1 cellular context compared by ENCODE assay signal in the genomic region with DNA sequence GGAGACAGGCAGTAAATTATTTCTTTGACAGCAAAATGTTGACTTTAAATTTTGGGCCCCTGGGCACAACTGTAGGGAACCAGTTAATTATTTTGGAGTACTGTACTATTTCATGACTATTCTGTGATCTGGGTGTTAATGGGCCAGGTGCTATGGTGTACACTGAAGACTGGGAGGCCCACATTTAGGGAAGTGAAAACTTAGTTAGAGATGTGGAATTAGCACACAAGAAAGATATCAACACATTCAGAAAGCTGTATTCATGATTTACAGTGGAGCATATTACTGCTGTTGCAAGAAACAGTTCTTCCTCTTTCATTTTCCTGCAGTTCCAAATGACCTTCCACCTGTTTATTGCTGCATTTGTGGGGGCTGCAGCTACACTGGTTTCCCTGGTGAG.
TF ChIP-seq lines count a peak whose summit lies in the region.

No MANE protein-coding gene starts in this region.

TF ChIP-seq in GM23338, 12 proteins besides CTCF, POLR2A, EP300 and RAD21 (continued from another document):
- TF ChIP-seq POLR2AphosphoS5 (IDR thresholded peaks at IDR 0.05; ENCODE audit: low read depth) = no peak
- TF ChIP-seq, protein P1, sequence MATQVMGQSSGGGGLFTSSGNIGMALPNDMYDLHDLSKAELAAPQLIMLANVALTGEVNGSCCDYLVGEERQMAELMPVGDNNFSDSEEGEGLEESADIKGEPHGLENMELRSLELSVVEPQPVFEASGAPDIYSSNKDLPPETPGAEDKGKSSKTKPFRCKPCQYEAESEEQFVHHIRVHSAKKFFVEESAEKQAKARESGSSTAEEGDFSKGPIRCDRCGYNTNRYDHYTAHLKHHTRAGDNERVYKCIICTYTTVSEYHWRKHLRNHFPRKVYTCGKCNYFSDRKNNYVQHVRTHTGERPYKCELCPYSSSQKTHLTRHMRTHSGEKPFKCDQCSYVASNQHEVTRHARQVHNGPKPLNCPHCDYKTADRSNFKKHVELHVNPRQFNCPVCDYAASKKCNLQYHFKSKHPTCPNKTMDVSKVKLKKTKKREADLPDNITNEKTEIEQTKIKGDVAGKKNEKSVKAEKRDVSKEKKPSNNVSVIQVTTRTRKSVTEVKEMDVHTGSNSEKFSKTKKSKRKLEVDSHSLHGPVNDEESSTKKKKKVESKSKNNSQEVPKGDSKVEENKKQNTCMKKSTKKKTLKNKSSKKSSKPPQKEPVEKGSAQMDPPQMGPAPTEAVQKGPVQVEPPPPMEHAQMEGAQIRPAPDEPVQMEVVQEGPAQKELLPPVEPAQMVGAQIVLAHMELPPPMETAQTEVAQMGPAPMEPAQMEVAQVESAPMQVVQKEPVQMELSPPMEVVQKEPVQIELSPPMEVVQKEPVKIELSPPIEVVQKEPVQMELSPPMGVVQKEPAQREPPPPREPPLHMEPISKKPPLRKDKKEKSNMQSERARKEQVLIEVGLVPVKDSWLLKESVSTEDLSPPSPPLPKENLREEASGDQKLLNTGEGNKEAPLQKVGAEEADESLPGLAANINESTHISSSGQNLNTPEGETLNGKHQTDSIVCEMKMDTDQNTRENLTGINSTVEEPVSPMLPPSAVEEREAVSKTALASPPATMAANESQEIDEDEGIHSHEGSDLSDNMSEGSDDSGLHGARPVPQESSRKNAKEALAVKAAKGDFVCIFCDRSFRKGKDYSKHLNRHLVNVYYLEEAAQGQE (IDR thresholded peaks at IDR 0.05; ENCODE audit: unreplicated experiment) = no peak
- no peak for TF ChIP-seq ZNF114 (CRISPR knock-in tag; IDR thresholded peaks at IDR 0.05)
- no peak for TF ChIP-seq JUNB (IDR thresholded peaks at IDR 0.05; ENCODE audit: unreplicated experiment)
- no peak for TF ChIP-seq EZH2phosphoT487 (IDR thresholded peaks at IDR 0.05; ENCODE audit: unreplicated experiment)
- no peak for TF ChIP-seq EZH2 (IDR thresholded peaks at IDR 0.05; ENCODE audit: low read depth, unreplicated experiment)
- no peak for TF ChIP-seq NANOG (IDR thresholded peaks at IDR 0.05; ENCODE audit: borderline replicate concordance)
- TF ChIP-seq ZNF331 (CRISPR knock-in tag; IDR thresholded peaks at IDR 0.05; ENCODE audit: low read depth) = no peak
- TF ChIP-seq STAT1 (IDR thresholded peaks at IDR 0.05; ENCODE audit: unreplicated experiment) = no peak
- TF ChIP-seq, protein P2, sequence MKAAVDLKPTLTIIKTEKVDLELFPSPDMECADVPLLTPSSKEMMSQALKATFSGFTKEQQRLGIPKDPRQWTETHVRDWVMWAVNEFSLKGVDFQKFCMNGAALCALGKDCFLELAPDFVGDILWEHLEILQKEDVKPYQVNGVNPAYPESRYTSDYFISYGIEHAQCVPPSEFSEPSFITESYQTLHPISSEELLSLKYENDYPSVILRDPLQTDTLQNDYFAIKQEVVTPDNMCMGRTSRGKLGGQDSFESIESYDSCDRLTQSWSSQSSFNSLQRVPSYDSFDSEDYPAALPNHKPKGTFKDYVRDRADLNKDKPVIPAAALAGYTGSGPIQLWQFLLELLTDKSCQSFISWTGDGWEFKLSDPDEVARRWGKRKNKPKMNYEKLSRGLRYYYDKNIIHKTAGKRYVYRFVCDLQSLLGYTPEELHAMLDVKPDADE (IDR thresholded peaks at IDR 0.05) = no peak
